Comparison of ENCODE assay signal across 12 cellular contexts in the genomic region with DNA sequence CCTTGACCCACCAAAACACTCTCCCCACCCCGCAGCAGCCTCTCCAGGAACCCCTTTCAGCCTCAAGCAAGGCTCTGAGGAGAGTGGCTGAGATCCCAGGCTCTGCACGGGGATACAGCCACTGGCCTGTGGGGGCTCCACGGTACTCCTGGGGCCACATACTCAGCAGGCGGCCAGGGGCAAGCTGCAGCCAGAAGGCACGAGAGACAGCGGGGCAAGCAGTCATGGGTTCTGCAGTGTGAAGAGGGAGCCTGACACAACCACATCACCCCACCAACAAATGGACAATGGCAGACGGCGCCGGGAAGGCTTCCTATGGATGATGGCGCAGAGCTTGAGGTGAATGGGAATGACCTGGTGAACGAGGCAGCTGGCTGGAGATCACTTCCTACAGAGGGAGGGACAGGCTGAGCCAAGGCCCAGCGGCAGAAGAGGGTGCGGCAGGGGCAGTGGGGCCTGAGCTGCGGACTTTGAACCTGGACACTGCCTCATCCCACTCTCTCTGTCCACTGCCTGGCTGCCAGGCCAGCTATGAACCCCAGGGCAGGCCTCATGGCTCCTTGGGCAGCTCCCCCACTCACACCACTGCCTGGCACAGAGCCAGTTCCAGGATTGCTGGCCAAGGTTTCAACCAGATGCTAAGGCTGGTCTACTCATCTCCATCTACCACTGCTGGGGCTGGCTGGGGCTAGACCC. TPM values are rescaled to one million over a fixed set of nuclear protein-coding genes. Genes with fewer than 3 reads are reported as not detected.
A peak's percentile ranks its signal among the peaks of the same experiment; 100 is the strongest.
DNase-seq lines count a peak whose midpoint lies in the region; ATAC-seq, FAIRE-seq and TF ChIP-seq lines count a peak whose summit lies in the region.
"Had no signal": no experiment of that assay in that cellular context is flagged by ENCODE, and none has a peak within 500 bp of the region (broad histone marks: within the 10 kb centered on the region; RNA-seq: fewer than 3 reads in every experiment).

No MANE protein-coding gene starts in this region.

- peak overlapping the region; percentile 45 for H3K9ac ChIP-seq in HUES6 (ENCODE audit: low read length)
- H3K9ac ChIP-seq in colonic mucosa (ENCODE audit: low read depth in 2 of 2, low read length in 2 of 2) = peak overlapping the region in 1 of 2 donors; percentile 38
- peak overlapping the region; percentile 96 for H3K9ac ChIP-seq in HepG2 (ENCODE audit: insufficient read depth, low read depth, low read length)

- no peak overlapping the region for H2AFZ ChIP-seq in HepG2 (ENCODE audit: low read length)

- BruUV-seq in HepG2 (replicated peaks; lab: Mats Ljungman, UMichigan) = no TSS peak

- peak; percentile 90 for FAIRE-seq in HepG2 (lab: Jason Lieb, UNC)
- FAIRE-seq: colon had no signal

- peaks cover 22% of the 10 kb centered on the region for H3K36me3 ChIP-seq in HUES6 (ENCODE audit: control insufficient read depth, insufficient read depth, low read length)
- no peaks in the 10 kb centered on the region for H3K36me3 ChIP-seq in colonic mucosa
- H3K36me3 ChIP-seq in HepG2 (replicated peaks in 1 of 2; ENCODE audit: control insufficient read depth in 1 of 2, insufficient read depth in 2 of 2, low read length in 2 of 2) = peaks cover 4 to 5% of the 10 kb centered on the region in 2 experiments; a peak in 1 of 5 replicates
- no peaks in the 10 kb centered on the region for H3K36me3 ChIP-seq in stomach

- in situ Hi-C loops in HepG2 (cut with HindIII; ENCODE audit: extremely low pct_ligation_motif_present, low pct_unique_long_range_greater_than_20kb) = no loop called here

- peak overlapping the region; percentile 98 for H3K4me2 ChIP-seq in HepG2 (ENCODE audit: low read depth, low read length)

- peak; percentile 84 for ATAC-seq in HepG2
- ATAC-seq in HG03159 (IDR thresholded peaks at IDR 0.05; ENCODE audit: unreplicated experiment) = no peak

- CTCF ChIA-PET in HepG2 (lab: Yijun Ruan, JAX; ENCODE audit: low intra/inter-chr PET ratio, low total read pairs) = no interaction called here

- DNase-seq in colonic mucosa = peak; percentile 75
- DNase-seq in HepG2 (ENCODE audit: low spot score) = peak; percentile 89
- DNase-seq in stomach = peak; percentile 60
- DNase-seq in NCI-H2029 treated with DMSO at 0.1 percent for 48 hours (lab: John Stamatoyannopoulos, UW) = no peak
- DNase-seq in medulla oblongata (ENCODE audit: extremely low spot score) = no peak
- no peak for DNase-seq in OCI-M1 (lab: John Stamatoyannopoulos, UW)
- DNase-seq: immature natural killer cell, NCI-H510A treated with DMSO at 0.1 percent for 48 hours, T-helper 1 cell had no signal

- WGBS in HepG2 (ENCODE audit: low lambda C conversion rate) = 21% methylated on average over 8 of the region's 14 CpGs
- WGBS in stomach, 5 donors = 65 to 76% (median 72%) methylated on average over 11 to 14 of the region's 14 CpGs

- peaks cover 65% of the 10 kb centered on the region for H3K4me1 ChIP-seq in HUES6 (ENCODE audit: control insufficient read depth, insufficient read depth, low read length)
- peaks cover 31% of the 10 kb centered on the region for H3K4me1 ChIP-seq in colonic mucosa
- H3K4me1 ChIP-seq in HepG2 (ENCODE audit: insufficient read depth, low read length) = peaks cover 76% of the 10 kb centered on the region
- H3K4me1 ChIP-seq in stomach = peaks cover 51 to 84% (median 76%) of the 10 kb centered on the region in 4 donors

- H3K79me2 ChIP-seq in HepG2 (ENCODE audit: insufficient read depth, low read length) = peaks cover 79% of the 10 kb centered on the region

- intact Hi-C loops in colonic mucosa (cut with DNase I) (no loop called here), HepG2 (cut with micrococcal nuclease; ENCODE audit: unreplicated experiment) (loop anchor here (1.0 to 5.0 kb wide), 3 partner anchors 23 to 200 kb away; a partner anchor contains a TSS), stomach (cut with DNase I; ENCODE audit: low total_unique reads) (no loop called here)

- H3K27me3 ChIP-seq in HUES6 (ENCODE audit: control insufficient read depth, insufficient read depth, low read length) = no peaks in the 10 kb centered on the region
- H3K27me3 ChIP-seq in colonic mucosa = no peaks in the 10 kb centered on the region
- H3K27me3 ChIP-seq in HepG2 (ENCODE audit: control insufficient read depth in 1 of 2, insufficient read depth in 2 of 2, low read length in 2 of 2) = no peaks in the 10 kb centered on the region
- H3K27me3 ChIP-seq in stomach = peaks cover 0 to 34% (median 7%) of the 10 kb centered on the region in 3 donors

- H3K27ac ChIP-seq in HUES6 (ENCODE audit: low read depth, low read length) = no peak overlapping the region
- peak overlapping the region; percentile 29 for H3K27ac ChIP-seq in colonic mucosa
- peak overlapping the region; percentile 61 for H3K27ac ChIP-seq in HepG2 (ENCODE audit: extremely low read length, insufficient read depth, low read length)
- H3K27ac ChIP-seq in stomach = peak overlapping the region in 3 of 5 donors; percentile 22 to 96 (median 46)

- peak; percentile 72; the same call in 1 of the 2 replicates for TF ChIP-seq RAD21 in HepG2 (CRISPR knock-in tag; IDR thresholded peaks at IDR 0.05)

- POLR2A ChIA-PET in HepG2 (lab: Yijun Ruan, JAX) = interaction anchor here (0.8 to 9.3 kb wide), 10 partner anchors 10 to 172 kb away, joined by 3 to 151 read pairs (median 10); a partner anchor contains a TSS

- TF ChIP-seq EP300 in HepG2 (IDR thresholded peaks at IDR 0.05; ENCODE audit: low read depth in 2 of 2, low read length in 2 of 2) = peak in 1 of 2 experiments; percentile 56; a peak in 2 of 4 replicates
- no peak for TF ChIP-seq EP300 in HepG2 (CRISPR knock-in tag; IDR thresholded peaks at IDR 0.05; ENCODE audit: borderline replicate concordance)
- TF ChIP-seq EP300 in stomach (IDR thresholded peaks at IDR 0.05) = no peak

- H3K9me3 ChIP-seq in HUES6 (ENCODE audit: control insufficient read depth, insufficient read depth, low read depth, low read length) = no peaks in the 10 kb centered on the region
- no peaks in the 10 kb centered on the region for H3K9me3 ChIP-seq in colonic mucosa
- no peaks in the 10 kb centered on the region for H3K9me3 ChIP-seq in HepG2 (ENCODE audit: low read length)
- H3K9me3 ChIP-seq in stomach = no peaks in the 10 kb centered on the region

- H3K4me3 ChIP-seq in HUES6 (ENCODE audit: low read depth, low read length) (no peak overlapping the region; the same call in 1 of the 2 replicates), colonic mucosa (no peak overlapping the region), HepG2 (replicated peaks in 1 of 3; ENCODE audit: insufficient read depth in 1 of 3, low read depth in 2 of 3, low read length in 3 of 3) (peak overlapping the region in 2 of 3 experiments; percentile 21 to 96; a peak in 4 of 6 replicates), stomach (peak overlapping the region in 2 of 4 donors; percentile 7 to 92)

- H4K20me1 ChIP-seq in HepG2 (ENCODE audit: insufficient read depth, low read length) = peaks cover 48% of the 10 kb centered on the region

- TF ChIP-seq POLR2A in HepG2 (IDR thresholded peaks at IDR 0.05; ENCODE audit: insufficient read depth in 1 of 2, low read depth in 2 of 2, low read length in 2 of 2) = peak in 1 of 2 experiments; percentile 56; a peak in 2 of 4 replicates
- TF ChIP-seq POLR2A in stomach (IDR thresholded peaks at IDR 0.05) = no peak

- TF ChIP-seq CTCF in colonic mucosa (IDR thresholded peaks at IDR 0.05) (no peak), HepG2 (CRISPR knock-in tag; IDR thresholded peaks at IDR 0.05) (peak; percentile 47; the same call in 1 of the 2 replicates), stomach (IDR thresholded peaks at IDR 0.05) (no peak)

RNA-seq across cellular contexts. Expression of a gene that starts 10.8 kb away (rescaled TPM):
- total RNA-seq in colonic mucosa (100 to 1,000 TPM; 110 to 130 TPM), HepG2 (2016; rRNA removed; fragmentation: Illumina TruSeq; extraction: Trizol) (35.9 and 48.1 TPM in 2 replicates), stomach (100 to 1,000 TPM in 3 of 5 donors, 10 to 100 TPM in 2; 44.4 to 219 (median 122) TPM)
- total RNA-seq in HepG2 (2016; cell fraction: cytosol; rRNA removed; fragmentation: Illumina TruSeq; extraction: Trizol; ENCODE audit: low read depth) = 13.1 and 14.5 TPM in 2 replicates
- 33.1 and 51.1 TPM in 2 replicates for total RNA-seq in HepG2 (2016; cell fraction: insoluble cytoplasmic fraction; rRNA removed; fragmentation: Illumina TruSeq; extraction: Trizol)
- 38.7 and 43.1 TPM in 2 replicates for total RNA-seq in HepG2 (2016; cell fraction: membrane; rRNA removed; fragmentation: Illumina TruSeq; extraction: Trizol)
- 38.1 and 45.0 TPM in 2 replicates for total RNA-seq in HepG2 (2016; cell fraction: nucleus; rRNA removed; fragmentation: Illumina TruSeq; extraction: Trizol)
- polyA plus RNA-seq in HepG2 (2011; rRNA removed) (51.7 and 57.8 TPM in 2 replicates), stomach (10 to 100 TPM; 34.7 to 51.5 (median 45.6) TPM)
- 31.6 and 53.3 TPM in 2 replicates for polyA plus RNA-seq in HepG2 (2011; cell fraction: cytosol; rRNA removed)
- 202 and 242 TPM in 2 replicates for polyA plus RNA-seq in HepG2 (2011; cell fraction: nucleus; rRNA removed)
- polyA plus RNA-seq in HepG2 (2012) = 39.6 and 65.3 TPM in 2 replicates
- polyA plus RNA-seq in HepG2 (2016; cell fraction: cytosol; fragmentation: Illumina TruSeq; extraction: Trizol; ENCODE audit: low read depth) = 13.2 and 13.9 TPM in 2 replicates
- 47.9 and 56.1 TPM in 2 replicates for polyA plus RNA-seq in HepG2 (2016; cell fraction: insoluble cytoplasmic fraction; fragmentation: Illumina TruSeq; extraction: Trizol; ENCODE audit: low read depth)
- 24.5 and 27.8 TPM in 2 replicates for polyA plus RNA-seq in HepG2 (2016; cell fraction: membrane; fragmentation: Illumina TruSeq; extraction: Trizol; ENCODE audit: low read depth)
- polyA plus RNA-seq in HepG2 (2016; cell fraction: nucleus; fragmentation: Illumina TruSeq; extraction: Trizol; ENCODE audit: insufficient read depth, low read depth) = 68.9 and 74.0 TPM in 2 replicates
- 35.0 and 120 TPM in 2 replicates for polyA minus RNA-seq in HepG2 (2011; rRNA and poly(A)+ RNA removed; ENCODE audit: low replicate concordance)
- 32.5 and 33.4 TPM in 2 replicates for polyA minus RNA-seq in HepG2 (2011; cell fraction: cytosol; rRNA and poly(A)+ RNA removed)
- 77.6 and 107 TPM in 2 replicates for polyA minus RNA-seq in HepG2 (2011; cell fraction: nucleus; rRNA and poly(A)+ RNA removed)
- polyA plus RNA-seq: immature natural killer cell had no signal

RNA-seq across cellular contexts. Expression of a gene that starts 43.5 kb away (rescaled TPM):
- 10 to 100 TPM in 1 of 2 donors, not detected in 1; 19.1 TPM for total RNA-seq in colonic mucosa
- not detected in 2 replicates for total RNA-seq in HepG2 (2016; rRNA removed; fragmentation: Illumina TruSeq; extraction: Trizol)
- total RNA-seq in HepG2 (2016; cell fraction: cytosol; rRNA removed; fragmentation: Illumina TruSeq; extraction: Trizol; ENCODE audit: low read depth) = not detected in 2 replicates
- not detected in 2 replicates for total RNA-seq in HepG2 (2016; cell fraction: insoluble cytoplasmic fraction; rRNA removed; fragmentation: Illumina TruSeq; extraction: Trizol)
- not detected in 2 replicates for total RNA-seq in HepG2 (2016; cell fraction: membrane; rRNA removed; fragmentation: Illumina TruSeq; extraction: Trizol)
- not detected in 2 replicates for total RNA-seq in HepG2 (2016; cell fraction: nucleus; rRNA removed; fragmentation: Illumina TruSeq; extraction: Trizol)
- 0.55 TPM in 1 of 2 replicates, not detected in the other for polyA plus RNA-seq in HepG2 (2011; rRNA removed)
- polyA plus RNA-seq in HepG2 (2011; cell fraction: cytosol; rRNA removed) = 0.13 and 0.14 TPM in 2 replicates
- polyA plus RNA-seq in HepG2 (2011; cell fraction: nucleus; rRNA removed) = 0.47 TPM in 1 of 2 replicates, not detected in the other
- polyA plus RNA-seq in HepG2 (2012) = not detected in 2 replicates
- not detected in 2 replicates for polyA plus RNA-seq in HepG2 (2016; cell fraction: cytosol; fragmentation: Illumina TruSeq; extraction: Trizol; ENCODE audit: low read depth)
- not detected in 2 replicates for polyA plus RNA-seq in HepG2 (2016; cell fraction: insoluble cytoplasmic fraction; fragmentation: Illumina TruSeq; extraction: Trizol; ENCODE audit: low read depth)
- polyA plus RNA-seq in HepG2 (2016; cell fraction: membrane; fragmentation: Illumina TruSeq; extraction: Trizol; ENCODE audit: low read depth) = not detected in 2 replicates
- not detected in 2 replicates for polyA plus RNA-seq in HepG2 (2016; cell fraction: nucleus; fragmentation: Illumina TruSeq; extraction: Trizol; ENCODE audit: insufficient read depth, low read depth)
- not detected in 2 replicates for polyA minus RNA-seq in HepG2 (2011; rRNA and poly(A)+ RNA removed; ENCODE audit: low replicate concordance)
- not detected in 2 replicates for polyA minus RNA-seq in HepG2 (2011; cell fraction: cytosol; rRNA and poly(A)+ RNA removed)
- not detected in 2 replicates for polyA minus RNA-seq in HepG2 (2011; cell fraction: nucleus; rRNA and poly(A)+ RNA removed)
- total RNA-seq in stomach = not detected
- 10 to 100 TPM in 1 of 3 donors, 1 to 10 TPM in 2; 2.5 to 35.9 (median 2.9) TPM for polyA plus RNA-seq in stomach
- polyA plus RNA-seq: immature natural killer cell had no signal

RNA-seq across cellular contexts. Expression of a gene that starts 55.3 kb away (rescaled TPM):
- total RNA-seq in colonic mucosa (10 to 100 TPM in 1 of 2 donors, not detected in 1; 29.1 TPM), HepG2 (2016; rRNA removed; fragmentation: Illumina TruSeq; extraction: Trizol) (not detected in 2 replicates), stomach (not detected)
- not detected in 2 replicates for total RNA-seq in HepG2 (2016; cell fraction: cytosol; rRNA removed; fragmentation: Illumina TruSeq; extraction: Trizol; ENCODE audit: low read depth)
- total RNA-seq in HepG2 (2016; cell fraction: insoluble cytoplasmic fraction; rRNA removed; fragmentation: Illumina TruSeq; extraction: Trizol) = not detected in 2 replicates
- total RNA-seq in HepG2 (2016; cell fraction: membrane; rRNA removed; fragmentation: Illumina TruSeq; extraction: Trizol) = not detected in 2 replicates
- not detected in 2 replicates for total RNA-seq in HepG2 (2016; cell fraction: nucleus; rRNA removed; fragmentation: Illumina TruSeq; extraction: Trizol)
- polyA plus RNA-seq in HepG2 (2011; rRNA removed) (0.13 and 0.39 TPM in 2 replicates), stomach (10 to 100 TPM in 1 of 3 donors, 1 to 10 TPM in 2; 2.7 to 26.6 (median 4.0) TPM)
- 0.13 TPM in 1 of 2 replicates, not detected in the other for polyA plus RNA-seq in HepG2 (2011; cell fraction: cytosol; rRNA removed)
- polyA plus RNA-seq in HepG2 (2011; cell fraction: nucleus; rRNA removed) = 0.53 TPM in 1 of 2 replicates, not detected in the other
- polyA plus RNA-seq in HepG2 (2012) = 0.78 and 0.89 TPM in 2 replicates
- polyA plus RNA-seq in HepG2 (2016; cell fraction: cytosol; fragmentation: Illumina TruSeq; extraction: Trizol; ENCODE audit: low read depth) = 0.40 TPM in 1 of 2 replicates, not detected in the other
- polyA plus RNA-seq in HepG2 (2016; cell fraction: insoluble cytoplasmic fraction; fragmentation: Illumina TruSeq; extraction: Trizol; ENCODE audit: low read depth) = not detected in 2 replicates
- 0.37 TPM in 1 of 2 replicates, not detected in the other for polyA plus RNA-seq in HepG2 (2016; cell fraction: membrane; fragmentation: Illumina TruSeq; extraction: Trizol; ENCODE audit: low read depth)
- polyA plus RNA-seq in HepG2 (2016; cell fraction: nucleus; fragmentation: Illumina TruSeq; extraction: Trizol; ENCODE audit: insufficient read depth, low read depth) = not detected in 2 replicates
- polyA minus RNA-seq in HepG2 (2011; rRNA and poly(A)+ RNA removed; ENCODE audit: low replicate concordance) = not detected in 2 replicates
- not detected in 2 replicates for polyA minus RNA-seq in HepG2 (2011; cell fraction: cytosol; rRNA and poly(A)+ RNA removed)
- polyA minus RNA-seq in HepG2 (2011; cell fraction: nucleus; rRNA and poly(A)+ RNA removed) = not detected in 2 replicates
- polyA plus RNA-seq: immature natural killer cell had no signal

Comparison
In these comparisons a context has a peak if more than half of its experiments do, and no peak if none do; other contexts are left out.
1. H3K4me3 ChIP-seq: peak in HepG2 (2 of 3); none in HUES6 (single experiment) and colonic mucosa (single experiment).
2. DNase-seq: peak in colonic mucosa (single experiment), HepG2 (single experiment) and stomach (single experiment); none in NCI-H2029 treated with DMSO at 0.1 percent for 48 hours (single experiment), medulla oblongata (single experiment) and OCI-M1 (single experiment).